Comparison of ENCODE assay signal across 8 cellular contexts in genomic region chr5:50968296-50969206, GRCh38.
DNase-seq lines count a peak whose midpoint lies in the region; ATAC-seq, FAIRE-seq and TF ChIP-seq lines count a peak whose summit lies in the region.

No MANE protein-coding gene starts in this region.

- H2AFZ ChIP-seq in keratinocyte (ENCODE audit: control insufficient read depth, low read length) = no peak overlapping the region

- H3K27me3 Mint-ChIP-seq in T-helper 17 cell = peaks cover 78% of the 10 kb centered on the region

- no peak for TF ChIP-seq CTCF in keratinocyte (optimal IDR thresholded peaks at IDR 0.05 in 1 of 3, IDR thresholded peaks at IDR 0.05 in 1 of 3, conservative IDR thresholded peaks at IDR 0.05 in 1 of 3; ENCODE audit: extremely low read depth in 1 of 3, insufficient read depth in 2 of 3, low read length in 3 of 3)

- H3K4me2 ChIP-seq in keratinocyte (ENCODE audit: control insufficient read depth, extremely low read depth, insufficient read depth, low read depth, low read length) = peak overlapping the region; percentile 74

- DNase-seq in NCI-H1417 (lab: John Stamatoyannopoulos, UW) = peak in 2 of 3 experiments; percentile 66 to 85
- DNase-seq in NCI-H1417 treated with DMSO at 0.1 percent for 48 hours (lab: John Stamatoyannopoulos, UW) = no peak
- DNase-seq in T-helper 17 cell = no peak
- no peak for DNase-seq in keratinocyte (ENCODE audit: low read depth, low spot score)
- no peak for DNase-seq in stimulated activated effector memory CD8-positive, alpha-beta T cell treated with anti-CD3 and anti-CD28 coated beads, Interleukin-12 subunit alpha, Interleukin-12 subunit beta, amount 100 ng/mL, for 72 hours (ENCODE audit: low spot score in 2 of 2)
- no peak for DNase-seq in DMS 273 (lab: John Stamatoyannopoulos, UW; ENCODE audit: unreplicated experiment)
- no peak for DNase-seq in stimulated activated CD4-positive, alpha-beta T cell treated with anti-CD3 and anti-CD28 coated beads, Interleukin-2, amount 100 ng/mL, for 48 hours
- DNase-seq in GM12892 (ENCODE audit: insufficient read length) = no peak

- H3K27ac Mint-ChIP-seq in T-helper 17 cell = no peak overlapping the region
- H3K27ac Mint-ChIP-seq in stimulated activated effector memory CD8-positive, alpha-beta T cell treated with anti-CD3 and anti-CD28 coated beads, Interleukin-12 subunit alpha, Interleukin-12 subunit beta, amount 100 ng/mL, for 72 hours = no peak overlapping the region

- dilution Hi-C loops in keratinocyte (cut with MboI; ENCODE audit: extremely low pct_ligation_motif_present, low sequenced_read_pairs) = no loop called here

- H4K20me1 ChIP-seq in keratinocyte (ENCODE audit: control insufficient read depth, extremely low read depth, insufficient read depth, low read length) = no peaks in the 10 kb centered on the region

- H3K9me3 ChIP-seq in T-helper 17 cell (ENCODE audit: control insufficient read depth, low read length, poor library complexity, severe bottlenecking) (no peaks in the 10 kb centered on the region), keratinocyte (ENCODE audit: control insufficient read depth, low read depth, low read length) (no peaks in the 10 kb centered on the region)

- H3K4me1 ChIP-seq in keratinocyte (ENCODE audit: control insufficient read depth, extremely low read depth, insufficient read depth, low read length) = peaks cover 6% of the 10 kb centered on the region

- H3K36me3 ChIP-seq in keratinocyte (ENCODE audit: control insufficient read depth in 2 of 2, extremely low read depth in 1 of 2, insufficient read depth in 2 of 2, low read length in 2 of 2) = no peaks in the 10 kb centered on the region

- H3K9me3 Mint-ChIP-seq in stimulated activated effector memory CD8-positive, alpha-beta T cell treated with anti-CD3 and anti-CD28 coated beads, Interleukin-12 subunit alpha, Interleukin-12 subunit beta, amount 100 ng/mL, for 72 hours = no peaks in the 10 kb centered on the region

- ATAC-seq in T-helper 17 cell = no peak
- no peak for ATAC-seq in stimulated activated effector memory CD8-positive, alpha-beta T cell treated with anti-CD3 and anti-CD28 coated beads, Interleukin-12 subunit alpha, Interleukin-12 subunit beta, amount 100 ng/mL, for 72 hours

- H3K9ac ChIP-seq in keratinocyte (ENCODE audit: control insufficient read depth, extremely low read depth, insufficient read depth, low read length) = no peak overlapping the region

- H3K36me3 Mint-ChIP-seq in T-helper 17 cell (ENCODE audit: low read depth) = peaks cover 10% of the 10 kb centered on the region
- H3K36me3 Mint-ChIP-seq in stimulated activated effector memory CD8-positive, alpha-beta T cell treated with anti-CD3 and anti-CD28 coated beads, Interleukin-12 subunit alpha, Interleukin-12 subunit beta, amount 100 ng/mL, for 72 hours = no peaks in the 10 kb centered on the region

- peaks cover 35% of the 10 kb centered on the region for H3K4me1 Mint-ChIP-seq in T-helper 17 cell
- H3K4me1 Mint-ChIP-seq in stimulated activated effector memory CD8-positive, alpha-beta T cell treated with anti-CD3 and anti-CD28 coated beads, Interleukin-12 subunit alpha, Interleukin-12 subunit beta, amount 100 ng/mL, for 72 hours = peaks cover 53% of the 10 kb centered on the region

- peak overlapping the region; percentile 78 for H3K4me3 Mint-ChIP-seq in T-helper 17 cell
- peak overlapping the region; percentile 61 for H3K4me3 Mint-ChIP-seq in stimulated activated effector memory CD8-positive, alpha-beta T cell treated with anti-CD3 and anti-CD28 coated beads, Interleukin-12 subunit alpha, Interleukin-12 subunit beta, amount 100 ng/mL, for 72 hours

- peak overlapping the region in 2 of 3 experiments; percentile 2 to 38 for H3K4me3 ChIP-seq in keratinocyte (ENCODE audit: control insufficient read depth in 2 of 3, extremely low read depth in 1 of 3, insufficient read depth in 2 of 3, low read depth in 1 of 3, low read length in 3 of 3)

- H3K79me2 ChIP-seq in keratinocyte (ENCODE audit: control insufficient read depth, insufficient read depth, low read length) = no peaks in the 10 kb centered on the region

- no peak overlapping the region for H3K27ac ChIP-seq in keratinocyte (ENCODE audit: control insufficient read depth, insufficient read depth, low read length)

- TF ChIP-seq POLR2A in GM12892 (IDR thresholded peaks at IDR 0.05; ENCODE audit: low read depth, low read length) = no peak

- no peaks in the 10 kb centered on the region for H3K9me1 ChIP-seq in keratinocyte (ENCODE audit: control insufficient read depth, extremely low read depth, insufficient read depth, low read length)

- FAIRE-seq in keratinocyte (lab: Jason Lieb, UNC) = no peak
- FAIRE-seq in GM12892 (lab: Jason Lieb, UNC) = no peak

- H3K27me3 ChIP-seq in keratinocyte (ENCODE audit: control insufficient read depth, extremely low read depth, insufficient read depth, low read length) = peaks cover 59% of the 10 kb centered on the region

Comparison
In these comparisons a context has a peak if more than half of its experiments do, and no peak if none do; other contexts are left out.
1. DNase-seq: peak in NCI-H1417 (2 of 3); none in NCI-H1417 treated with DMSO at 0.1 percent for 48 hours (single experiment), T-helper 17 cell (0 of 3), keratinocyte (single experiment), stimulated activated effector memory CD8-positive, alpha-beta T cell treated with anti-CD3 and anti-CD28 coated beads, Interleukin-12 subunit alpha, Interleukin-12 subunit beta, amount 100 ng/mL, for 72 hours (0 of 2), DMS 273 (single experiment), stimulated activated CD4-positive, alpha-beta T cell treated with anti-CD3 and anti-CD28 coated beads, Interleukin-2, amount 100 ng/mL, for 48 hours (0 of 2) and GM12892 (single experiment).